Comparison of ENCODE assay signal across 1 cellular context in genomic region chr5:161546463-161547301, GRCh38.
TF ChIP-seq lines count a peak whose summit lies in the region.

Gene GABRB2 (minus strand): TSS chr5:161546725. CDS start chr5:161546643, 82 bp downstream.

TF ChIP-seq in IMR-90, 13 proteins besides CTCF, POLR2A, EP300 and RAD21 (continued from another document):
- TF ChIP-seq MXI1 (IDR thresholded peaks at IDR 0.05; ENCODE audit: borderline replicate concordance, low read depth, low read length) (no peak), FOS (IDR thresholded peaks at IDR 0.05; ENCODE audit: low read depth, low read length) (no peak)
